In the genomic region with DNA sequence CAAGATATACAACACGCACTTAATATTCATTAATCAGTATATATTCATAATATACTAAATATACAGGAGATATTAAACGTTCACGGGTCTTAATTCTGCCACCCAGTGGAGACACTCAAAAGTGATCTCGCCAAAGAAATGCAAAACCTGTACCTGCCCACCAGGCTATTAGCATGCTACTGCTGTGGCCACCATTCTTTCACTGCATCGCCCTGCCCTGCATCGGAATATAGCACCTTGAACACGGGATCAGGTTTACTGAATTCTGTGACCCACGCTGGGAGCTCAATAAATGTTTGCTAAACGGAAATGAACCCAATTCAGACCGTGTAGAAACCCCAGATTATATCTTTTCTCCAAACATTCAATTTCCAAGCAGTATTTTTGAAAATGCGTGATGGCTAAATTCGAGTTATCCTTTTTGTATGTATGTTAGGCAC, we compare ENCODE assay signal across 8 cellular contexts. TPM values are rescaled to one million over a fixed set of nuclear protein-coding genes. Genes with fewer than 3 reads are reported as not detected.
DNase-seq lines count a peak whose midpoint lies in the region; ATAC-seq and TF ChIP-seq lines count a peak whose summit lies in the region.

No MANE protein-coding gene starts in this region.

- ATAC-seq in GM21528 (IDR thresholded peaks at IDR 0.05; ENCODE audit: low FRiP score, unreplicated experiment) (peak; percentile 46), Right ventricle myocardium superior (ENCODE audit: poor library complexity) (peak; percentile 67)

- H3K27me3 Mint-ChIP-seq in activated naive CD4-positive, alpha-beta T cell treated with anti-CD3 and anti-CD28 coated beads, Interleukin-2, amount 50 U/mL, for 24 hours, result no peaks in the 10 kb centered on the region
- H3K27me3 Mint-ChIP-seq in osteocyte (ENCODE audit: unreplicated experiment), result no peaks in the 10 kb centered on the region

- peak overlapping the region; percentile 89 for H3K4me3 ChIP-seq in HUES48 (ENCODE audit: low read depth, low read length)

- H3K4me3 Mint-ChIP-seq in activated naive CD4-positive, alpha-beta T cell treated with anti-CD3 and anti-CD28 coated beads, Interleukin-2, amount 50 U/mL, for 24 hours, result peak overlapping the region; percentile 90
- H3K4me3 Mint-ChIP-seq in osteocyte (ENCODE audit: unreplicated experiment), result peak overlapping the region; percentile 91

- H3K27ac Mint-ChIP-seq in activated naive CD4-positive, alpha-beta T cell treated with anti-CD3 and anti-CD28 coated beads, Interleukin-2, amount 50 U/mL, for 24 hours, result peak overlapping the region; percentile 99
- peak overlapping the region; percentile 99 for H3K27ac Mint-ChIP-seq in osteocyte (ENCODE audit: unreplicated experiment)

- H3K9me3 ChIP-seq in HUES48 (ENCODE audit: control insufficient read depth, insufficient read depth, low read length), result no peaks in the 10 kb centered on the region

- H3K36me3 Mint-ChIP-seq in activated naive CD4-positive, alpha-beta T cell treated with anti-CD3 and anti-CD28 coated beads, Interleukin-2, amount 50 U/mL, for 24 hours, result peaks cover 3% of the 10 kb centered on the region
- H3K36me3 Mint-ChIP-seq in osteocyte (ENCODE audit: unreplicated experiment), result no peaks in the 10 kb centered on the region

- peak overlapping the region; percentile 28; the same call in 1 of the 2 replicates for H3K9ac ChIP-seq in HUES48 (ENCODE audit: low read depth, low read length)

- intact Hi-C loops in Right ventricle myocardium superior (cut with DNase I) (loop anchor here (10.0 kb wide), 2 partner anchors 65 to 405 kb away; partner anchors contain the start of gene MFAP3L), posterior vena cava (cut with DNase I) (loop anchor here in 1 of 2 donors (5.0 kb wide), 1 partner anchor 43 kb away; no protein-coding TSS in a partner anchor)

- no peaks in the 10 kb centered on the region for H3K9me3 Mint-ChIP-seq in activated naive CD4-positive, alpha-beta T cell treated with anti-CD3 and anti-CD28 coated beads, Interleukin-2, amount 50 U/mL, for 24 hours
- no peaks in the 10 kb centered on the region for H3K9me3 Mint-ChIP-seq in osteocyte (ENCODE audit: unreplicated experiment)

- peak; percentile 69 for TF ChIP-seq CTCF in osteocyte (IDR thresholded peaks at IDR 0.05)

- no peaks in the 10 kb centered on the region for H3K27me3 ChIP-seq in HUES48 (ENCODE audit: control insufficient read depth, insufficient read depth, low read length)

- H3K4me1 Mint-ChIP-seq in activated naive CD4-positive, alpha-beta T cell treated with anti-CD3 and anti-CD28 coated beads, Interleukin-2, amount 50 U/mL, for 24 hours, result peaks cover 65% of the 10 kb centered on the region
- H3K4me1 Mint-ChIP-seq in osteocyte (ENCODE audit: unreplicated experiment), result peaks cover 29% of the 10 kb centered on the region

- peak overlapping the region; percentile 87 for H3K27ac ChIP-seq in HUES48 (ENCODE audit: low read depth, low read length)

- H3K4me1 ChIP-seq in HUES48 (ENCODE audit: control insufficient read depth, insufficient read depth, low read length), result peaks cover 14% of the 10 kb centered on the region; the same call in 1 of the 2 replicates

- DNase-seq in EL (peak; percentile 43), SHP77 treated with DMSO at 0.1 percent for 48 hours (lab: John Stamatoyannopoulos, UW) (peak; percentile 20), Right ventricle myocardium superior (no peak), osteocyte (ENCODE audit: extremely low spot score, unreplicated experiment) (no peak), posterior vena cava (ENCODE audit: low spot score) (no peak)

- no peaks in the 10 kb centered on the region for H3K36me3 ChIP-seq in HUES48 (ENCODE audit: control insufficient read depth, insufficient read depth, low read length)

RNA-seq across cellular contexts. Expression of gene CLCN3, which starts 0.8 kb away (rescaled TPM):
- total RNA-seq in Right ventricle myocardium superior, result 62.0 TPM
- total RNA-seq in osteocyte, result 38.0 and 42.9 TPM in 2 replicates
- 10 to 100 TPM; 17.0 to 23.3 TPM for total RNA-seq in posterior vena cava

RNA-seq across cellular contexts. Expression of gene NEK1, which starts 7.2 kb away (rescaled TPM):
- total RNA-seq in Right ventricle myocardium superior, result 13.5 TPM
- total RNA-seq in osteocyte, result 17.7 and 18.4 TPM in 2 replicates
- total RNA-seq in posterior vena cava, result 10 to 100 TPM; 19.2 to 19.9 TPM

Comparison
In these comparisons a context has a peak if more than half of its experiments do, and no peak if none do; other contexts are left out.
1. DNase-seq: peak in EL (single experiment) and SHP77 treated with DMSO at 0.1 percent for 48 hours (single experiment); none in Right ventricle myocardium superior (single experiment), osteocyte (single experiment) and posterior vena cava (single experiment).